Comparison of ENCODE assay signal across 7 cellular contexts in the genomic region with DNA sequence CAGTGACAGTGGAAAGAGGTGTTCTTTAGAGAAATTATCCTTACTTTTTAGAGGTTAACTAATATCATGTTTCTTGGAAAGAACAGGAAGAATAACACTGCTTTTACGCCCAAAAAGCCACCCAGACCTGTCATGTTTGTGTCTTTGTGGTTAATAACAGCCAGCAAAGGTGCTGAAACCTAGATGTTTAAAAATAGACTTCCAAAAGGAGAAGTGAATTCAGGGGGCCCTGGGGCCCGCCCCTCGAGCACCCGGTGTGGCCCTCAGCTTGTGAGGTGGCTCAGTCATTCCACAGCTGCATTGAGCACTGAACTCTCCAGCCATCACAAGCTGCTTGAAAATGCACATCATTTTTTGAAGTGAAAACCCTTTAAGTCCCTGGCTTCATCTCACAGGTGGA. TPM values are rescaled to one million over a fixed set of nuclear protein-coding genes. Genes with fewer than 3 reads are reported as not detected.
DNase-seq lines count a peak whose midpoint lies in the region; ATAC-seq and TF ChIP-seq lines count a peak whose summit lies in the region.

No MANE protein-coding gene starts in this region.

- peak overlapping the region in 9 of 10 donors; percentile 6 to 77 (median 61) for H3K4me3 Mint-ChIP-seq in naive thymus-derived CD4-positive, alpha-beta T cell

- POLR2A ChIA-PET in naive thymus-derived CD4-positive, alpha-beta T cell (lab: Charles Lee): interaction anchor here (0.6 to 1.1 kb wide), 3 partner anchors 44 to 131 kb away, joined by 3 to 4 read pairs (median 3); no protein-coding TSS in a partner anchor

- 87 to 91% (median 89%) methylated on average over 4 of the region's 4 CpGs for WGBS in psoas muscle, 3 donors

- H3K4me1 Mint-ChIP-seq in naive thymus-derived CD4-positive, alpha-beta T cell: peaks cover 0 to 29% (median 19%) of the 10 kb centered on the region in 7 donors

- TF ChIP-seq CTCF in psoas muscle (IDR thresholded peaks at IDR 0.05): no peak

- H3K27ac ChIP-seq in naive thymus-derived CD4-positive, alpha-beta T cell (ENCODE audit: low read depth, low read length): peak overlapping the region; percentile 59
- H3K27ac ChIP-seq in psoas muscle: no peak overlapping the region

- intact Hi-C loops in naive thymus-derived CD4-positive, alpha-beta T cell (cut with micrococcal nuclease): loop anchor here in 1 of 2 donors (1.0 kb wide), 1 partner anchor 126 kb away; no protein-coding TSS in a partner anchor
- intact Hi-C loops in psoas muscle (cut with DNase I): no loop called here
- intact Hi-C loops in left ventricle myocardium superior (cut with micrococcal nuclease): no loop called here

- peaks cover 0 to 56% (median 9%) of the 10 kb centered on the region in 3 experiments for H3K36me3 ChIP-seq in naive thymus-derived CD4-positive, alpha-beta T cell (ENCODE audit: control insufficient read depth in 2 of 3, insufficient read depth in 3 of 3, low read length in 3 of 3)
- H3K36me3 ChIP-seq in psoas muscle (ENCODE audit: insufficient read depth in 1 of 2, low read depth in 1 of 2): peaks cover 0 to 48% of the 10 kb centered on the region in 2 donors

- peaks cover 5 to 15% of the 10 kb centered on the region in 2 donors for H3K4me1 ChIP-seq in naive thymus-derived CD4-positive, alpha-beta T cell (ENCODE audit: control insufficient read depth in 2 of 2, insufficient read depth in 2 of 2, low read length in 2 of 2)
- H3K4me1 ChIP-seq in psoas muscle: no peaks in the 10 kb centered on the region

- CTCF ChIA-PET in naive thymus-derived CD4-positive, alpha-beta T cell (lab: Charles Lee): interaction anchor here (0.6 to 1.0 kb wide), 4 partner anchors 29 to 370 kb away, joined by 3 to 4 read pairs (median 4); no protein-coding TSS in a partner anchor

- peak overlapping the region; percentile 75 to 96 (median 91) for H3K27ac Mint-ChIP-seq in naive thymus-derived CD4-positive, alpha-beta T cell

- peak in 1 of 9 donors; percentile 22 for DNase-seq in naive thymus-derived CD4-positive, alpha-beta T cell
- DNase-seq in NCI-H526 treated with DMSO at 0.1 percent for 48 hours (lab: John Stamatoyannopoulos, UW) (no peak), psoas muscle (no peak), left ventricle myocardium superior (no peak)

- no peaks in the 10 kb centered on the region for H3K9me3 Mint-ChIP-seq in naive thymus-derived CD4-positive, alpha-beta T cell

- H3K27me3 Mint-ChIP-seq in naive thymus-derived CD4-positive, alpha-beta T cell: no peaks in the 10 kb centered on the region

- H3K27me3 ChIP-seq in naive thymus-derived CD4-positive, alpha-beta T cell (ENCODE audit: control insufficient read depth in 2 of 2, insufficient read depth in 2 of 2, low read length in 2 of 2): no peaks in the 10 kb centered on the region
- H3K27me3 ChIP-seq in psoas muscle (ENCODE audit: insufficient read depth in 3 of 3, low read length in 2 of 3): no peaks in the 10 kb centered on the region

- H3K9me3 ChIP-seq in naive thymus-derived CD4-positive, alpha-beta T cell (ENCODE audit: control insufficient read depth in 2 of 3, low read length in 3 of 3): no peaks in the 10 kb centered on the region
- no peaks in the 10 kb centered on the region for H3K9me3 ChIP-seq in psoas muscle

- peak; percentile 42 for ATAC-seq in GM18873 (IDR thresholded peaks at IDR 0.05; ENCODE audit: low FRiP score, unreplicated experiment)
- ATAC-seq in GM21619 (IDR thresholded peaks at IDR 0.05; ENCODE audit: unreplicated experiment): peak; percentile 62
- ATAC-seq in HG03571 (IDR thresholded peaks at IDR 0.05; ENCODE audit: unreplicated experiment): peak; percentile 77
- peak; percentile 52 for ATAC-seq in naive thymus-derived CD4-positive, alpha-beta T cell
- no peak for ATAC-seq in psoas muscle
- ATAC-seq in left ventricle myocardium superior: no peak

- H3K36me3 Mint-ChIP-seq in naive thymus-derived CD4-positive, alpha-beta T cell: peaks cover 0 to 36% (median 18%) of the 10 kb centered on the region in 5 donors

- H3K4me3 ChIP-seq in naive thymus-derived CD4-positive, alpha-beta T cell (ENCODE audit: low read length): peak overlapping the region; percentile 26
- H3K4me3 ChIP-seq in psoas muscle: no peak overlapping the region

RNA-seq across cellular contexts. Expression of gene AMN, which starts 20.8 kb away (rescaled TPM):
- total RNA-seq in naive thymus-derived CD4-positive, alpha-beta T cell: 10 to 100 TPM in 2 of 5 experiments, 1 to 10 TPM in 2, under 1 TPM in 1; 0.53 to 11.0 (median 4.0) TPM
- 1 to 10 TPM; 3.0 to 3.8 TPM for polyA plus RNA-seq in naive thymus-derived CD4-positive, alpha-beta T cell
- total RNA-seq in psoas muscle (not detected), left ventricle myocardium superior (not detected)
- polyA plus RNA-seq in psoas muscle: under 1 TPM; 0.18 to 0.19 (median 0.18) TPM

Comparison
In these comparisons a context has a peak if more than half of its experiments do, and no peak if none do; other contexts are left out.
1. ATAC-seq: peak in GM18873 (single experiment), GM21619 (single experiment), HG03571 (single experiment) and naive thymus-derived CD4-positive, alpha-beta T cell (single experiment); none in psoas muscle (0 of 4) and left ventricle myocardium superior (single experiment).